ENCODE assay signal across 16 cellular contexts in the genomic region with DNA sequence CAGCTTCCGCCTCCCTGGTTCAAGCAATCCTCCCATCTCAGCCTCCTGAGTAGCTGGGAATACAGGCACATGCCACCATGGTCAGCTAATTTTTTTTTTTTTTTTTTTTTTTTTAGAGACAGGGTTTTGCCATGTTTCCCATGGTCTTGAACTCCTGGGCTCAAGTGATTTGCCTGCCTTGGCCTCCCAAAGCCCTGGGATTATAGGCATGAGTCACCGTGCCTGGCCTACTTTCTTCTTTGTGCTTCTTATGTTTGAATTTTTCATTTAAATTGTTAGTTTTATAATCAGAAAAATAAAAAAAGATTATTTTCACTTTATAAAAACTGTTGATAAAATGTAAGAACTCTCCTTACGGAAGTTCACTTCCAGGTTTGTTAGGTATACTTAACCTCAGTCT.
DNase-seq lines count a peak whose midpoint lies in the region; ATAC-seq and TF ChIP-seq lines count a peak whose summit lies in the region.
"Had no signal": no experiment of that assay in that cellular context is flagged by ENCODE, and none has a peak within 500 bp of the region (broad histone marks: within the 10 kb centered on the region; RNA-seq: fewer than 3 reads in every experiment).

No MANE protein-coding gene starts in this region.

- no peak overlapping the region for H3K9ac ChIP-seq in GM23248

- H3K4me2 ChIP-seq in GM23248 (ENCODE audit: unreplicated experiment), result no peak overlapping the region
- H3K4me2 ChIP-seq: GM23338 had no signal

- 55 to 58% methylated on average over 3 of the region's 3 CpGs for WGBS in GM23248 (ENCODE audit: low coverage in 1 of 2, low lambda C conversion rate in 2 of 2, missing lambda C conversion rate in 2 of 2), 2 experiments
- WGBS in heart left ventricle, 4 donors, result 64 to 66% (median 66%) methylated on average over 3 of the region's 3 CpGs

- intact Hi-C loops in heart left ventricle (cut with DNase I), result no loop called here

- no peaks in the 10 kb centered on the region for H3K27me3 ChIP-seq in GM23248 (replicated peaks; ENCODE audit: insufficient read depth)
- no peaks in the 10 kb centered on the region for H3K27me3 ChIP-seq in MG63
- H3K27me3 ChIP-seq in heart left ventricle, result no peaks in the 10 kb centered on the region
- H3K27me3 ChIP-seq: BE2C had no signal

- H4K20me1 ChIP-seq in GM23248 (ENCODE audit: insufficient read depth), result no peaks in the 10 kb centered on the region

- H3K79me2 ChIP-seq in GM23248 (ENCODE audit: insufficient read depth), result no peaks in the 10 kb centered on the region

- H3K4me3 Mint-ChIP-seq in immature natural killer cell, result no peak overlapping the region
- H3K4me3 Mint-ChIP-seq: CD14-positive monocyte; CD8-positive, alpha-beta T cell; GM23338 had no signal

- H3K36me3 ChIP-seq in GM23248 (ENCODE audit: low read depth), result no peaks in the 10 kb centered on the region
- H3K36me3 ChIP-seq in MG63, result no peaks in the 10 kb centered on the region
- H3K36me3 ChIP-seq in heart left ventricle, result peaks cover 0 to 95% (median 59%) of the 10 kb centered on the region in 9 donors
- H3K36me3 ChIP-seq: BE2C had no signal

- no peak overlapping the region for H3K4me3 ChIP-seq in GM23248
- H3K4me3 ChIP-seq in MG63, result no peak overlapping the region
- H3K4me3 ChIP-seq in fibroblast of villous mesenchyme (ENCODE audit: low read depth, low read length), result no peak overlapping the region
- no peak overlapping the region for H3K4me3 ChIP-seq in retinal pigment epithelial cell (ENCODE audit: low read length)
- no peak overlapping the region for H3K4me3 ChIP-seq in heart left ventricle
- H3K4me3 ChIP-seq: GM23338 had no signal

- DNase-seq in GM23248, result peak; percentile 3
- peak; percentile 56 for DNase-seq in MG63
- DNase-seq in fibroblast of villous mesenchyme (ENCODE audit: low read depth), result peak; percentile 6
- DNase-seq in retinal pigment epithelial cell (ENCODE audit: low read depth), result peak; percentile 80
- DNase-seq in heart left ventricle, result no peak
- DNase-seq in activated gamma-delta T cell treated with Interleukin-2 at 50 U/mL for 16 hours, result no peak
- no peak for DNase-seq in immature natural killer cell
- DNase-seq: BE2C; CD8-positive, alpha-beta T cell; COR-L47; DMS153; H7 had no signal

- H3K4me1 ChIP-seq in GM23248 (ENCODE audit: insufficient read depth) (0 out of 2 replicates have a peak, but pooled peaks cover 4% of the 10 kb centered on the region), heart left ventricle (peaks cover 0 to 5% (median 0%) of the 10 kb centered on the region in 12 donors)
- H3K4me1 ChIP-seq: BE2C had no signal

- no peak overlapping the region for H3K27ac Mint-ChIP-seq in immature natural killer cell
- H3K27ac Mint-ChIP-seq: CD8-positive, alpha-beta T cell; GM23338; IgD-negative memory B cell had no signal

- H3K9me3 ChIP-seq in GM23248 (ENCODE audit: low read depth) (no peaks in the 10 kb centered on the region), MG63 (no peaks in the 10 kb centered on the region), heart left ventricle (no peaks in the 10 kb centered on the region)
- H3K9me3 ChIP-seq: BE2C had no signal

- H3K4me1 Mint-ChIP-seq in immature natural killer cell, result no peaks in the 10 kb centered on the region
- H3K4me1 Mint-ChIP-seq: IgD-negative memory B cell had no signal

- H3K27ac ChIP-seq in GM23248 (no peak overlapping the region), heart left ventricle (no peak overlapping the region)

- TF ChIP-seq CTCF in fibroblast of villous mesenchyme (IDR thresholded peaks at IDR 0.05; ENCODE audit: insufficient read depth, low read depth, low read length) (no peak), retinal pigment epithelial cell (conservative IDR thresholded peaks at IDR 0.05; ENCODE audit: low read depth, low read length) (no peak), heart left ventricle (IDR thresholded peaks at IDR 0.05) (no peak)

- no peaks in the 10 kb centered on the region for H3F3A ChIP-seq in GM23248 (ENCODE audit: insufficient read depth)

- H3K36me3 Mint-ChIP-seq in immature natural killer cell, result peaks cover 4 to 20% (median 6%) of the 10 kb centered on the region in 3 donors
- H3K36me3 Mint-ChIP-seq: CD14-positive monocyte had no signal

- no peaks in the 10 kb centered on the region for H3K9me3 Mint-ChIP-seq in immature natural killer cell
- H3K9me3 Mint-ChIP-seq: CD14-positive monocyte; CD8-positive, alpha-beta T cell; GM23338; IgD-negative memory B cell had no signal

- peaks cover 0 to 5% (median 0%) of the 10 kb centered on the region in 3 donors for H3K27me3 Mint-ChIP-seq in immature natural killer cell (ENCODE audit: low read depth in 3 of 3)
- H3K27me3 Mint-ChIP-seq: IgD-negative memory B cell had no signal

- H3K9me2 ChIP-seq in GM23248 (ENCODE audit: insufficient read depth), result no peaks in the 10 kb centered on the region

- in situ Hi-C loops in GM23248 (cut with MboI), result no loop called here

- no peak for ATAC-seq in heart left ventricle
- ATAC-seq in esophagus mucosa, result no peak
- ATAC-seq: CD8-positive, alpha-beta T cell; GM23338 had no signal

- no peak overlapping the region for H2AFZ ChIP-seq in GM23248
- H2AFZ ChIP-seq: GM23338 had no signal

- TF ChIP-seq POLR2A in heart left ventricle (IDR thresholded peaks at IDR 0.05), result no peak

Comparison
In these comparisons a context has a peak if more than half of its experiments do, and no peak if none do; other contexts are left out.
1. DNase-seq: peak in GM23248 (single experiment), MG63 (single experiment), fibroblast of villous mesenchyme (single experiment) and retinal pigment epithelial cell (single experiment); none in heart left ventricle (0 of 5), activated gamma-delta T cell treated with Interleukin-2 at 50 U/mL for 16 hours (single experiment) and immature natural killer cell (0 of 3).